11 cellular contexts compared by ENCODE assay signal in genomic region chrX:140943513-140943912, GRCh38. TPM values are rescaled to one million over a fixed set of nuclear protein-coding genes. Genes with fewer than 3 reads are reported as not detected.
"Had no signal": no experiment of that assay in that cellular context is flagged by ENCODE, and none has a peak within 500 bp of the region (broad histone marks: within the 10 kb centered on the region; RNA-seq: fewer than 3 reads in every experiment).

No MANE protein-coding gene starts in this region.

- H3K27ac ChIP-seq: GM23248 had no signal

- H3K4me3 Mint-ChIP-seq: GM23338, H9, HFFc6 had no signal

- ATAC-seq: GM23338, HCT116 had no signal

- H3K27ac Mint-ChIP-seq: GM23338, H9, HFFc6 had no signal

- H3K9me3 ChIP-seq: HAP-1 had no signal

- H2AFZ ChIP-seq: GM23248, GM23338 had no signal

- H3K4me2 ChIP-seq: GM23338 had no signal

- FAIRE-seq: H1, H54 had no signal

- H3K4me1 ChIP-seq: HAP-1 had no signal

- H3K4me3 ChIP-seq: GM23248, GM23338, HAP-1 had no signal

- H3K9me3 Mint-ChIP-seq: GM23338, HFFc6 had no signal

- H3K4me1 Mint-ChIP-seq: GM23338, H9 had no signal

- H3K36me3 ChIP-seq: HAP-1 had no signal

- DNase-seq: GM23248, GOT3, H7, H9, HCEC 1CT, HFFc6 had no signal

- H3K9ac ChIP-seq: GM23248 had no signal

RNA-seq across cellular contexts. Expression of gene SPANXB1, which starts 58.9 kb away (rescaled TPM):
- total RNA-seq: GM23248, GM23338, H1, H7, H9 had no signal
- polyA plus RNA-seq: GM23248 had no signal
